ENCODE assay signal across 18 cellular contexts in genomic region chr1:182206628-182207239, GRCh38.
DNase-seq lines count a peak whose midpoint lies in the region; ATAC-seq and TF ChIP-seq lines count a peak whose summit lies in the region.
"Had no signal": no experiment of that assay in that cellular context is flagged by ENCODE, and none has a peak within 500 bp of the region (broad histone marks: within the 10 kb centered on the region; RNA-seq: fewer than 3 reads in every experiment).

No MANE protein-coding gene starts in this region.

- H3K4me2 ChIP-seq in mesendoderm (ENCODE audit: low read length): no peak overlapping the region

- H2BK5ac ChIP-seq in mesendoderm (ENCODE audit: low read length): no peak overlapping the region

- CTCF ChIA-PET in activated CD8-positive, alpha-beta T cell treated with anti-CD3 and anti-CD28 coated beads, Interleukin-2, amount 10 ng/mL, durations not matched to agents 7 days and 5 days (lab: Charles Lee): interaction anchor here (1.3 kb wide), 1 partner anchor 26 kb away, joined by 3 read pairs; no protein-coding TSS in a partner anchor

- no peak overlapping the region for H4K8ac ChIP-seq in mesendoderm (ENCODE audit: low read depth, low read length)

- no peak overlapping the region for H2BK120ac ChIP-seq in mesendoderm (ENCODE audit: low read depth, low read length)

- H3K4me1 ChIP-seq in esophagus (ENCODE audit: control insufficient read depth in 2 of 2, insufficient read depth in 2 of 2, low read length in 1 of 2): no peaks in the 10 kb centered on the region
- no peaks in the 10 kb centered on the region for H3K4me1 ChIP-seq in mesendoderm (ENCODE audit: control insufficient read depth, low read depth, low read length)
- peaks cover 0 to 53% (median 18%) of the 10 kb centered on the region in 4 donors for H3K4me1 ChIP-seq in stomach

- ATAC-seq in activated CD8-positive, alpha-beta T cell treated with anti-CD3 and anti-CD28 coated beads, Interleukin-2, amount 10 ng/mL, durations not matched to agents 7 days and 5 days: no peak
- ATAC-seq in HG03108 (IDR thresholded peaks at IDR 0.05; ENCODE audit: unreplicated experiment): no peak
- ATAC-seq: natural killer cell treated with Interleukin-12 subunit alpha and Interleukin-12 subunit beta and Interleukin-15 and Interleukin-18, amount 100 ng/mL, for 72 hours; stimulated activated naive CD8-positive, alpha-beta T cell treated with anti-CD3 and anti-CD28 coated beads, Interleukin-15, amount 100 ng/mL, for 72 hours had no signal

- no peak overlapping the region for H3K4me3 Mint-ChIP-seq in activated CD8-positive, alpha-beta T cell treated with anti-CD3 and anti-CD28 coated beads, Interleukin-2, amount 10 ng/mL, durations not matched to agents 7 days and 5 days
- H3K4me3 Mint-ChIP-seq: natural killer cell treated with Interleukin-12 subunit alpha and Interleukin-12 subunit beta and Interleukin-15 and Interleukin-18, amount 100 ng/mL, for 72 hours; stimulated activated naive CD8-positive, alpha-beta T cell treated with anti-CD3 and anti-CD28 coated beads, Interleukin-15, amount 100 ng/mL, for 72 hours had no signal

- peak; percentile 93 for TF ChIP-seq EP300 in stomach (IDR thresholded peaks at IDR 0.05)

- POLR2A ChIA-PET in activated CD8-positive, alpha-beta T cell treated with anti-CD3 and anti-CD28 coated beads, Interleukin-2, amount 10 ng/mL, durations not matched to agents 7 days and 5 days (lab: Charles Lee): no interaction called here

- H3K27me3 ChIP-seq in esophagus (ENCODE audit: control insufficient read depth in 1 of 2, insufficient read depth in 2 of 2, low read length in 2 of 2): no peaks in the 10 kb centered on the region
- H3K27me3 ChIP-seq in mesendoderm (ENCODE audit: insufficient read depth, low read length, poor library complexity): no peaks in the 10 kb centered on the region
- H3K27me3 ChIP-seq in stomach: no peaks in the 10 kb centered on the region

- H2BK15ac ChIP-seq in mesendoderm (replicated peaks; ENCODE audit: low read depth): no peak overlapping the region

- H3K27ac ChIP-seq in esophagus (ENCODE audit: low read depth in 2 of 2, low read length in 1 of 2) (peak overlapping the region; percentile 20 to 24), mesendoderm (ENCODE audit: low read depth, low read length) (no peak overlapping the region), stomach (peak overlapping the region; percentile 9 to 83 (median 70))
- H3K27ac ChIP-seq: C4-2B had no signal

- intact Hi-C loops in stomach (cut with DNase I; ENCODE audit: low total_unique reads): no loop called here

- H2AK5ac ChIP-seq in mesendoderm (ENCODE audit: low read length): no peak overlapping the region

- H3K9me3 Mint-ChIP-seq in activated CD8-positive, alpha-beta T cell treated with anti-CD3 and anti-CD28 coated beads, Interleukin-2, amount 10 ng/mL, durations not matched to agents 7 days and 5 days (ENCODE audit: insufficient read depth): no peaks in the 10 kb centered on the region
- H3K9me3 Mint-ChIP-seq: natural killer cell treated with Interleukin-12 subunit alpha and Interleukin-12 subunit beta and Interleukin-15 and Interleukin-18, amount 100 ng/mL, for 72 hours; stimulated activated naive CD8-positive, alpha-beta T cell treated with anti-CD3 and anti-CD28 coated beads, Interleukin-15, amount 100 ng/mL, for 72 hours had no signal

- H3K27ac Mint-ChIP-seq in activated CD8-positive, alpha-beta T cell treated with anti-CD3 and anti-CD28 coated beads, Interleukin-2, amount 10 ng/mL, durations not matched to agents 7 days and 5 days: no peak overlapping the region
- H3K27ac Mint-ChIP-seq: natural killer cell treated with Interleukin-12 subunit alpha and Interleukin-12 subunit beta and Interleukin-15 and Interleukin-18, amount 100 ng/mL, for 72 hours had no signal

- H3K4me3 ChIP-seq in esophagus (ENCODE audit: low read depth in 1 of 2, low read length in 2 of 2) (no peak overlapping the region), mesendoderm (ENCODE audit: low read length) (no peak overlapping the region), stomach (no peak overlapping the region)

- TF ChIP-seq POLR2A in stomach (IDR thresholded peaks at IDR 0.05): no peak

- H3K9me3 ChIP-seq in esophagus (ENCODE audit: control insufficient read depth in 2 of 2, insufficient read depth in 1 of 2, low read depth in 1 of 2, low read length in 1 of 2): no peaks in the 10 kb centered on the region
- H3K9me3 ChIP-seq in stomach: no peaks in the 10 kb centered on the region

- H3K27me3 Mint-ChIP-seq in activated CD8-positive, alpha-beta T cell treated with anti-CD3 and anti-CD28 coated beads, Interleukin-2, amount 10 ng/mL, durations not matched to agents 7 days and 5 days (ENCODE audit: low read depth): peaks cover 11% of the 10 kb centered on the region
- H3K27me3 Mint-ChIP-seq: stimulated activated naive CD8-positive, alpha-beta T cell treated with anti-CD3 and anti-CD28 coated beads, Interleukin-15, amount 100 ng/mL, for 72 hours had no signal

- H3K23ac ChIP-seq in mesendoderm (ENCODE audit: low read length): no peak overlapping the region

- H3K36me3 Mint-ChIP-seq in activated CD8-positive, alpha-beta T cell treated with anti-CD3 and anti-CD28 coated beads, Interleukin-2, amount 10 ng/mL, durations not matched to agents 7 days and 5 days (ENCODE audit: low read depth): no peaks in the 10 kb centered on the region
- H3K36me3 Mint-ChIP-seq: natural killer cell treated with Interleukin-12 subunit alpha and Interleukin-12 subunit beta and Interleukin-15 and Interleukin-18, amount 100 ng/mL, for 72 hours had no signal

- TF ChIP-seq CTCF in stomach (IDR thresholded peaks at IDR 0.05): no peak

- peak; percentile 27 for DNase-seq in GM03348 (ENCODE audit: low spot score)
- DNase-seq in mesendoderm: peak; percentile 21
- DNase-seq in stomach: peak; percentile 38
- no peak for DNase-seq in 8988T
- no peak for DNase-seq in activated CD8-positive, alpha-beta T cell treated with anti-CD3 and anti-CD28 coated beads, Interleukin-2, amount 10 ng/mL, durations not matched to agents 7 days and 5 days
- DNase-seq in SKM-1 (lab: John Stamatoyannopoulos, UW; ENCODE audit: unreplicated experiment): no peak
- DNase-seq: activated naive CD4-positive, alpha-beta T cell treated with anti-CD3 and anti-CD28 coated beads, Interleukin-2, amount 50 U/mL, for 16 hours; GF-D8; hypothalamus; NCI-H1417 treated with DMSO at 0.1 percent for 48 hours; NCI-H748 treated with DMSO at 0.1 percent for 48 hours; stimulated activated CD4-positive, alpha-beta T cell treated with anti-CD3 and anti-CD28 coated beads, Interleukin-4, amount 100 ng/mL, for 1 hour; stimulated activated naive CD8-positive, alpha-beta T cell treated with anti-CD3 and anti-CD28 coated beads, Interleukin-15, amount 100 ng/mL, for 72 hours; SW 1271 had no signal

- H3K79me1 ChIP-seq in mesendoderm (ENCODE audit: low read length): no peaks in the 10 kb centered on the region

- no peak overlapping the region for H3K9ac ChIP-seq in mesendoderm (ENCODE audit: low read length)

- H3K4ac ChIP-seq in mesendoderm (ENCODE audit: low read depth, low read length): no peak overlapping the region

- H3K36me3 ChIP-seq in esophagus (ENCODE audit: control insufficient read depth in 2 of 2, insufficient read depth in 2 of 2, low read length in 1 of 2): no peaks in the 10 kb centered on the region
- H3K36me3 ChIP-seq in mesendoderm (ENCODE audit: control insufficient read depth, insufficient read depth, low read length): no peaks in the 10 kb centered on the region
- H3K36me3 ChIP-seq in stomach: no peaks in the 10 kb centered on the region

- H3K56ac ChIP-seq in mesendoderm (ENCODE audit: low read length): no peak overlapping the region

- H4K5ac ChIP-seq in mesendoderm (ENCODE audit: low read length): no peak overlapping the region

- no peaks in the 10 kb centered on the region for H3K79me2 ChIP-seq in mesendoderm (ENCODE audit: control insufficient read depth, insufficient read depth, low read length)

- H3K4me1 Mint-ChIP-seq in activated CD8-positive, alpha-beta T cell treated with anti-CD3 and anti-CD28 coated beads, Interleukin-2, amount 10 ng/mL, durations not matched to agents 7 days and 5 days (ENCODE audit: low read depth): peaks cover 15% of the 10 kb centered on the region

- 73 to 76% methylated on average over 4 of the region's 4 CpGs for WGBS in esophagus, 2 donors
- WGBS in mesendoderm (ENCODE audit: extremely low coverage, insufficient coverage, low lambda C conversion rate): no CpG with 5 or more reads among the region's 4 CpGs
- WGBS in stomach, 5 donors: 63 to 82% (median 74%) methylated on average over 4 of the region's 4 CpGs

- no peak overlapping the region for H3K18ac ChIP-seq in mesendoderm (ENCODE audit: low read length)

Comparison
In these comparisons a context has a peak if more than half of its experiments do, and no peak if none do; other contexts are left out.
1. DNase-seq: peak in GM03348 (single experiment), mesendoderm (single experiment) and stomach (single experiment); none in 8988T (single experiment), activated CD8-positive, alpha-beta T cell treated with anti-CD3 and anti-CD28 coated beads, Interleukin-2, amount 10 ng/mL, durations not matched to agents 7 days and 5 days (single experiment) and SKM-1 (single experiment).